Comparison of ENCODE assay signal across 29 cellular contexts in genomic region chr1:154476791-154477190, GRCh38. TPM values are rescaled to one million over a fixed set of nuclear protein-coding genes. Genes with fewer than 3 reads are reported as not detected.
A peak's percentile ranks its signal among the peaks of the same experiment; 100 is the strongest.
DNase-seq lines count a peak whose midpoint lies in the region; ATAC-seq and TF ChIP-seq lines count a peak whose summit lies in the region.
"Had no signal": no experiment of that assay in that cellular context is flagged by ENCODE, and none has a peak within 500 bp of the region (broad histone marks: within the 10 kb centered on the region; RNA-seq: fewer than 3 reads in every experiment).

No MANE protein-coding gene starts in this region.

- H3K9me3 ChIP-seq in PC-3 (ENCODE audit: low read length) = no peaks in the 10 kb centered on the region
- H3K9me3 ChIP-seq: lower lobe of right lung, SJCRH30, upper lobe of right lung had no signal

- H3K4me1 ChIP-seq in PC-3 (ENCODE audit: insufficient read depth, low read length) = peaks cover 28% of the 10 kb centered on the region
- H3K4me1 ChIP-seq in foreskin keratinocyte = peaks cover 12% of the 10 kb centered on the region

- H3K79me2 ChIP-seq in PC-3 (ENCODE audit: low read length) = no peaks in the 10 kb centered on the region

- no peak overlapping the region for H3K27ac ChIP-seq in PC-3 (ENCODE audit: low read length)
- H3K27ac ChIP-seq in foreskin keratinocyte = no peak overlapping the region
- H3K27ac ChIP-seq: 22Rv1, HL-60, lower lobe of right lung, SJCRH30, upper lobe of right lung had no signal

- BruUV-seq in PC-3 (replicated peaks; lab: Mats Ljungman, UMichigan) = no TSS peak

- CTCF ChIA-PET in PC-3 (lab: Charles Lee) = no interaction called here

- DNase-seq in activated CD4-positive, CD25-positive, alpha-beta regulatory T cell (lab: John Stamatoyannopoulos, UW) = no peak
- DNase-seq in PC-3 (peak; percentile 55), foreskin keratinocyte (peak; percentile 44 to 70), sciatic nerve (ENCODE audit: low spot score) (peak; percentile 12), NCI-H1930 (lab: John Stamatoyannopoulos, UW) (no peak)
- DNase-seq: activated CD4-positive, alpha-beta T cell treated with anti-CD3 and anti-CD28 coated beads, Interleukin-2, amount 50 U/mL, for 4 hours; activated effector memory CD4-positive, alpha-beta T cell treated with anti-CD3 and anti-CD28 coated beads, Interleukin-2, amount 50 U/mL, for 16 hours; cerebellar nuclear complex; kidney; lower lobe of right lung; NCI-H1092; NCI-H187; NCI-H2227 treated with DMSO at 0.1 percent for 48 hours; NCI-H69; right cardiac atrium; SJCRH30; stimulated activated CD4-positive, alpha-beta T cell treated with anti-CD3 and anti-CD28 coated beads, Interleukin-2, amount 100 ng/mL, for 48 hours; upper lobe of right lung had no signal

- H3K27me3 ChIP-seq in PC-3 (ENCODE audit: low read length) (no peaks in the 10 kb centered on the region), foreskin keratinocyte (no peaks in the 10 kb centered on the region)
- H3K27me3 ChIP-seq: SJCRH30, upper lobe of right lung had no signal

- no peak overlapping the region for H2AFZ ChIP-seq in PC-3 (ENCODE audit: low read length)

- intact Hi-C loops in PC-3 (cut with micrococcal nuclease) = loop anchor here (5.0 kb wide), 2 partner anchors 149 to 199 kb away; partner anchors contain the start of gene ATP8B2
- intact Hi-C loops in sciatic nerve (cut with DNase I) = no loop called here

- no peaks in the 10 kb centered on the region for H4K20me1 ChIP-seq in PC-3 (ENCODE audit: low read length)

- no peaks in the 10 kb centered on the region for H3K36me3 ChIP-seq in PC-3 (ENCODE audit: low read depth, low read length)
- H3K36me3 ChIP-seq: lower lobe of right lung, SJCRH30, upper lobe of right lung had no signal

- H3K4me2 ChIP-seq in PC-3 (ENCODE audit: low read length) = no peak overlapping the region

- TF ChIP-seq CTCF in PC-3 (conservative IDR thresholded peaks at IDR 0.05; ENCODE audit: low read depth, low read length) = no peak
- TF ChIP-seq CTCF in foreskin keratinocyte (conservative IDR thresholded peaks at IDR 0.05) = no peak

- no peaks in the 10 kb centered on the region for H3K9me2 ChIP-seq in PC-3 (replicated peaks; ENCODE audit: low read length)

- POLR2A ChIA-PET in PC-3 (lab: Charles Lee; ENCODE audit: unreplicated experiment) = interaction anchor here (0.5 kb wide), 1 partner anchor 33 kb away, joined by 8 read pairs; no protein-coding TSS in a partner anchor

- H3K9ac ChIP-seq in PC-3 (ENCODE audit: low read length) = no peak overlapping the region

- no peak overlapping the region for H3K4me3 ChIP-seq in PC-3 (ENCODE audit: low read length)
- H3K4me3 ChIP-seq: lower lobe of right lung, SJCRH30, upper lobe of right lung had no signal

- no peaks in the 10 kb centered on the region for H3F3A ChIP-seq in PC-3 (ENCODE audit: low read length, unreplicated experiment)

- ATAC-seq in activated CD4-positive, CD25-positive, alpha-beta regulatory T cell treated with anti-CD3 and anti-CD28 coated beads, Interleukin-2, amount 50 U/mL, for 24 hours = peak; percentile 43 to 66
- ATAC-seq in PC-3 = peak; percentile 39
- peak; percentile 71 for ATAC-seq in foreskin keratinocyte
- ATAC-seq in sciatic nerve = no peak
- no peak for ATAC-seq in HG03354 (IDR thresholded peaks at IDR 0.05; ENCODE audit: poor library complexity, severe bottlenecking, unreplicated experiment)
- no peak for ATAC-seq in HG02973 (IDR thresholded peaks at IDR 0.05; ENCODE audit: unreplicated experiment)
- ATAC-seq: HepG2, lower lobe of right lung, right cardiac atrium, upper lobe of right lung had no signal

RNA-seq across cellular contexts. Expression of gene TDRD10, which starts 25.2 kb away (rescaled TPM):
- total RNA-seq in PC-3 (2014; rRNA removed) (not detected in 2 replicates), foreskin keratinocyte (not detected in 2 replicates), sciatic nerve (11.7 TPM)
- not detected in 2 replicates for polyA plus RNA-seq in foreskin keratinocyte
- total RNA-seq: Daoy, HepG2, LHCN-M2, mononuclear cell, SJCRH30 had no signal
- polyA plus RNA-seq: CD14-positive monocyte, HepG2, neural cell had no signal

RNA-seq across cellular contexts. Expression of gene SHE, which starts 25.4 kb away (rescaled TPM):
- total RNA-seq in PC-3 (2014; rRNA removed) (not detected in 2 replicates), foreskin keratinocyte (not detected in 2 replicates), sciatic nerve (30.5 TPM)
- not detected in 2 replicates for polyA plus RNA-seq in foreskin keratinocyte
- total RNA-seq: HepG2, LHCN-M2 had no signal
- polyA plus RNA-seq: CD14-positive monocyte, HepG2 had no signal

Comparison
In these comparisons a context has a peak if more than half of its experiments do, and no peak if none do; other contexts are left out.
1. ATAC-seq: peak in activated CD4-positive, CD25-positive, alpha-beta regulatory T cell treated with anti-CD3 and anti-CD28 coated beads, Interleukin-2, amount 50 U/mL, for 24 hours (2 of 2), PC-3 (single experiment) and foreskin keratinocyte (single experiment); none in sciatic nerve (single experiment), HG03354 (single experiment) and HG02973 (single experiment).
2. DNase-seq: peak in PC-3 (single experiment), foreskin keratinocyte (2 of 2) and sciatic nerve (single experiment); none in activated CD4-positive, CD25-positive, alpha-beta regulatory T cell (0 of 4) and NCI-H1930 (0 of 2).
3. RNA of gene TDRD10, which starts 25.2 kb away (total RNA-seq): 11.7 TPM in sciatic nerve (single experiment); not detected in PC-3 and not detected in foreskin keratinocyte; every median in the first group is over 10 times any median in the second.
4. RNA of gene SHE, which starts 25.4 kb away (total RNA-seq): 30.5 TPM in sciatic nerve (single experiment); not detected in PC-3 and not detected in foreskin keratinocyte; every median in the first group is over 10 times any median in the second.